ENCODE assay signal across 8 cellular contexts in genomic region chr2:193279361-193279760, GRCh38.
"Had no signal": no experiment of that assay in that cellular context is flagged by ENCODE, and none has a peak within 500 bp of the region (broad histone marks: within the 10 kb centered on the region; RNA-seq: fewer than 3 reads in every experiment).

No MANE protein-coding gene starts in this region.

- ATAC-seq: GM12878 had no signal

- FAIRE-seq: G401.6, GM12878, GM12891, GM12892, GM18507, GM19239 had no signal

- DNase-seq: GDM1, GF-D8 had no signal

- H3K4me3 ChIP-seq: GM12878 had no signal
